Comparison of ENCODE assay signal across 8 cellular contexts in the genomic region with DNA sequence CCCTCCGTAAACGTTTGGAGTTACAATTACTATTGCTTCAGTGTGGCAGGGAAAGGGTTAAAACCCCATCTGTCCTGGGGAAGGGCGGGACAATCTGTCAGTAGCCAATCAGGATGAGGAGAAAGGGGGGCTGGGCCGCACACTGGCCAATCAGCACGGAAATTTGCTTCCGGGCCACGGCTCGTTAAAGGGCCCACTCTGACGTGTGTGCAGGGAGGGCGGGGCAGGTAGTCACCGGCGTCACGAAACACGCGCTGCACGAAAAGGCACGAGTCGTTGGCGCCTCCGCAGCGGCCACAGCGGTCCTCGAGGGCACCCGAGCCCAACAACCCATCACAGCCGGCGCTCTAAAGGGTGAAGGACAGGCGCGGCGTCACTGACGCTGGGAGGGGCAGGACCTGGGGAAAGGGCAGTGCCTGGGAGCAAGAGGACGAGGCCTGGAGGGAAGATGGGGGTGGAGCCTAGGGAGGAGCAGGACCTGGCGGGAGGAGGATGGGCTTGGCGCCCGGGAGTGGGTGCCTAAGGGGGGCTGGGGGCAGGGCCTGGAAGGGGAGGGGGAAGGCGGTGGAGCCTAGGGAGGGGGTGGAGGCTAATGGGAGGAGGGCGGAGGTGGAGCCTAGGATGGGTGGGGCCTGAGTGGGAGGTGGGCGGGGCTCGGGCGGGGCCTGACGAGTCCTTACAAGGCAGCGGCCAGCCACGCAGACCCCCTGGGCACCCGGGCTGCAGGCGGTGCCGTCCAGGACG. TPM values are rescaled to one million over a fixed set of nuclear protein-coding genes. Genes with fewer than 3 reads are reported as not detected.
A peak's percentile ranks its signal among the peaks of the same experiment; 100 is the strongest.
DNase-seq lines count a peak whose midpoint lies in the region; ATAC-seq and TF ChIP-seq lines count a peak whose summit lies in the region.

No MANE protein-coding gene starts in this region.

- peak overlapping the region in 1 of 2 experiments; percentile 91 for H3K14ac ChIP-seq in mesenchymal stem cell (ENCODE audit: low read length in 2 of 2)

- peak overlapping the region in 1 of 2 experiments; percentile 83 for H3K23ac ChIP-seq in mesenchymal stem cell (ENCODE audit: low read length in 2 of 2)

- peak overlapping the region; percentile 91 for H2AFZ ChIP-seq in mesenchymal stem cell (ENCODE audit: low read depth, low read length)

- peak overlapping the region; percentile 94 for H3K4me3 Mint-ChIP-seq in Caco-2 (ENCODE audit: unreplicated experiment)
- H3K4me3 Mint-ChIP-seq in endothelial cell (ENCODE audit: unreplicated experiment): peak overlapping the region; percentile 77

- peaks cover 37% of the 10 kb centered on the region for H3K36me3 Mint-ChIP-seq in Caco-2 (ENCODE audit: insufficient read depth, unreplicated experiment)
- H3K36me3 Mint-ChIP-seq in endothelial cell (ENCODE audit: low read depth, unreplicated experiment): peaks cover 3% of the 10 kb centered on the region

- H3K4ac ChIP-seq in mesenchymal stem cell (ENCODE audit: low read depth in 1 of 2, low read length in 2 of 2): peak overlapping the region in 1 of 2 experiments; percentile 81

- peak overlapping the region; percentile 6 to 96 for H3K18ac ChIP-seq in mesenchymal stem cell (ENCODE audit: low read depth in 1 of 2, low read length in 2 of 2)

- CTCF ChIA-PET in Caco-2 (lab: Charles Lee): no interaction called here

- H3K4me3 ChIP-seq in Caco-2 (ENCODE audit: low read depth, low read length) (peak overlapping the region; percentile 39), HUES6 (ENCODE audit: low read depth, low read length) (peak overlapping the region; percentile 85), mesenchymal stem cell (ENCODE audit: insufficient read depth in 1 of 2, low read depth in 1 of 2, low read length in 2 of 2) (peak overlapping the region; percentile 53 to 72)

- TF ChIP-seq CTCF in Caco-2 (IDR thresholded peaks at IDR 0.05; ENCODE audit: insufficient read depth in 1 of 2, low read depth in 1 of 2, low read length in 1 of 2, severe bottlenecking in 1 of 2, unreplicated experiment in 1 of 2) (no peak), endothelial cell (IDR thresholded peaks at IDR 0.05; ENCODE audit: unreplicated experiment) (no peak)

- intact Hi-C loops in Caco-2 (cut with micrococcal nuclease; ENCODE audit: unreplicated experiment): loop anchor here (2.0 kb wide), 1 partner anchor 37 kb away; no protein-coding TSS in a partner anchor

- peaks cover 8% of the 10 kb centered on the region for H3K79me1 ChIP-seq in mesenchymal stem cell (replicated peaks; ENCODE audit: low read length, poor library complexity, severe bottlenecking)

- H3K9ac ChIP-seq in HUES6 (ENCODE audit: low read length) (peak overlapping the region; percentile 63), mesenchymal stem cell (ENCODE audit: low read length) (peak overlapping the region; percentile 78)

- peak overlapping the region; percentile 79 for H4K8ac ChIP-seq in mesenchymal stem cell (ENCODE audit: low read length)

- H2AK5ac ChIP-seq in mesenchymal stem cell (ENCODE audit: low read length, severe bottlenecking): no peak overlapping the region

- DNase-seq in Caco-2: peak; percentile 93 to 95
- peak; percentile 84 for DNase-seq in NOMO-1 treated with dmso at 0.1 percent for 144 hours (lab: John Stamatoyannopoulos, UW; ENCODE audit: unreplicated experiment)
- peak; percentile 83 for DNase-seq in activated T-cell treated with anti-CD3 and anti-CD28 coated beads for 1 hour (ENCODE audit: low read depth)
- peak; percentile 84 for DNase-seq in endothelial cell (ENCODE audit: low spot score)
- DNase-seq in mesenchymal stem cell: peak; percentile 98
- DNase-seq in stimulated activated CD4-positive, alpha-beta T cell treated with anti-CD3 and anti-CD28 coated beads, TNF-alpha, amount 100 ng/mL, for 48 hours (ENCODE audit: low read depth in 3 of 3): peak; percentile 82 to 88 (median 87)

- no peak overlapping the region for H2BK15ac ChIP-seq in mesenchymal stem cell (ENCODE audit: low read depth, poor library complexity, severe bottlenecking)

- H4K91ac ChIP-seq in mesenchymal stem cell (ENCODE audit: low read length): peak overlapping the region; percentile 8

- peak overlapping the region; percentile 96 for H3K27ac Mint-ChIP-seq in Caco-2 (ENCODE audit: unreplicated experiment)
- peak overlapping the region; percentile 72 for H3K27ac Mint-ChIP-seq in endothelial cell (ENCODE audit: unreplicated experiment)

- H3K27me3 Mint-ChIP-seq in Caco-2 (ENCODE audit: insufficient read depth, unreplicated experiment): no peaks in the 10 kb centered on the region
- peaks cover 7% of the 10 kb centered on the region for H3K27me3 Mint-ChIP-seq in endothelial cell (ENCODE audit: unreplicated experiment)

- peak overlapping the region; percentile 49 for H3K4me2 ChIP-seq in mesenchymal stem cell (ENCODE audit: low read length, poor library complexity, severe bottlenecking)

- H3K36me3 ChIP-seq in Caco-2 (ENCODE audit: control insufficient read depth, insufficient read depth, low read length): peaks cover 1% of the 10 kb centered on the region; the same call in 1 of the 2 replicates
- no peaks in the 10 kb centered on the region for H3K36me3 ChIP-seq in HUES6 (ENCODE audit: control insufficient read depth, insufficient read depth, low read length)
- H3K36me3 ChIP-seq in mesenchymal stem cell (ENCODE audit: control insufficient read depth in 1 of 2, insufficient read depth in 2 of 2, low read depth in 1 of 2, low read length in 2 of 2): peaks cover 0 to 15% of the 10 kb centered on the region in 2 experiments

- peak overlapping the region; percentile 63; the same call in 1 of the 2 replicates for H3K27ac ChIP-seq in HUES6 (ENCODE audit: low read depth, low read length)
- peak overlapping the region; percentile 13 for H3K27ac ChIP-seq in mesenchymal stem cell (ENCODE audit: low read length, poor library complexity, severe bottlenecking)

- no peak overlapping the region for H2BK5ac ChIP-seq in mesenchymal stem cell (ENCODE audit: low read depth, low read length, poor library complexity, severe bottlenecking)

- no TSS peak for BruUV-seq in Caco-2 (replicated peaks; lab: Mats Ljungman, UMichigan)

- POLR2A ChIA-PET in Caco-2 (lab: Charles Lee): no interaction called here

- H2BK120ac ChIP-seq in mesenchymal stem cell (ENCODE audit: low read depth, low read length): peak overlapping the region; percentile 45

- H3K4me1 ChIP-seq in Caco-2 (peaks cover 34% of the 10 kb centered on the region), HUES6 (ENCODE audit: control insufficient read depth, insufficient read depth, low read length) (peaks cover 9% of the 10 kb centered on the region; the same call in 1 of the 2 replicates), mesenchymal stem cell (ENCODE audit: control insufficient read depth, insufficient read depth, low read depth, low read length) (peaks cover 31% of the 10 kb centered on the region)

- WGBS in mesenchymal stem cell: 1% methylated on average over 44 of the region's 46 CpGs

- H3K4me1 Mint-ChIP-seq in Caco-2 (ENCODE audit: low read depth, unreplicated experiment) (peaks cover 12% of the 10 kb centered on the region), endothelial cell (ENCODE audit: unreplicated experiment) (peaks cover 5% of the 10 kb centered on the region)

- no peaks in the 10 kb centered on the region for H3K9me3 ChIP-seq in Caco-2
- no peaks in the 10 kb centered on the region for H3K9me3 ChIP-seq in HUES6 (ENCODE audit: control insufficient read depth, insufficient read depth, low read depth, low read length)
- H3K9me3 ChIP-seq in mesenchymal stem cell (ENCODE audit: control insufficient read depth, low read length): no peaks in the 10 kb centered on the region

- peak overlapping the region in 1 of 2 experiments; percentile 82 for H2BK12ac ChIP-seq in mesenchymal stem cell (ENCODE audit: low read length in 2 of 2)

- H3K9me3 Mint-ChIP-seq in Caco-2 (ENCODE audit: unreplicated experiment) (no peaks in the 10 kb centered on the region), endothelial cell (ENCODE audit: unreplicated experiment) (no peaks in the 10 kb centered on the region)

- H3K27me3 ChIP-seq in Caco-2 (replicated peaks; ENCODE audit: control insufficient read depth, insufficient read depth, low read length) (no peaks in the 10 kb centered on the region), HUES6 (ENCODE audit: control insufficient read depth, insufficient read depth, low read length) (peaks cover 66% of the 10 kb centered on the region), mesenchymal stem cell (ENCODE audit: control insufficient read depth in 1 of 2, insufficient read depth in 1 of 2, low read length in 2 of 2) (peaks cover 13 to 49% of the 10 kb centered on the region in 2 experiments)

- no peak for ATAC-seq in GM19328 (IDR thresholded peaks at IDR 0.05; ENCODE audit: unreplicated experiment)

RNA-seq across cellular contexts. Expression of gene ADAMTSL5, which starts 4.9 kb away (rescaled TPM):
- total RNA-seq in Caco-2 (2022): 23.9 and 26.2 TPM in 2 replicates
- 0.18 TPM for total RNA-seq in endothelial cell (ENCODE audit: unreplicated experiment)
- polyA plus RNA-seq in mesenchymal stem cell (2013, experiment 1 of 2): 10.8 TPM
- 8.4 TPM for polyA plus RNA-seq in mesenchymal stem cell (2013, experiment 2 of 2)

RNA-seq across cellular contexts. Expression of gene PLK5, which starts 15.9 kb away (rescaled TPM):
- total RNA-seq in Caco-2 (2022) (0.19 TPM in 1 of 2 replicates, not detected in the other), endothelial cell (ENCODE audit: unreplicated experiment) (1.1 TPM)
- polyA plus RNA-seq in mesenchymal stem cell (2013, experiment 1 of 2): not detected
- not detected for polyA plus RNA-seq in mesenchymal stem cell (2013, experiment 2 of 2)

RNA-seq across cellular contexts. Expression of gene REEP6, which starts 17.0 kb away (rescaled TPM):
- 50.2 and 61.5 TPM in 2 replicates for total RNA-seq in Caco-2 (2022)
- total RNA-seq in endothelial cell (ENCODE audit: unreplicated experiment): 2.3 TPM
- polyA plus RNA-seq in mesenchymal stem cell (2013, experiment 1 of 2): 3.1 TPM
- 3.7 TPM for polyA plus RNA-seq in mesenchymal stem cell (2013, experiment 2 of 2)

RNA-seq across cellular contexts. Expression of gene PCSK4, which starts 17.8 kb away (rescaled TPM):
- total RNA-seq in Caco-2 (2022) (6.4 and 9.8 TPM in 2 replicates), endothelial cell (ENCODE audit: unreplicated experiment) (8.4 TPM)
- polyA plus RNA-seq in mesenchymal stem cell (2013, experiment 1 of 2): 2.0 TPM
- polyA plus RNA-seq in mesenchymal stem cell (2013, experiment 2 of 2): 1.4 TPM

RNA-seq across cellular contexts. Expression of gene C19orf25, which starts 28.9 kb away (rescaled TPM):
- total RNA-seq in Caco-2 (2022) (41.9 and 45.4 TPM in 2 replicates), endothelial cell (ENCODE audit: unreplicated experiment) (29.7 TPM)
- 19.7 TPM for polyA plus RNA-seq in mesenchymal stem cell (2013, experiment 1 of 2)
- 19.4 TPM for polyA plus RNA-seq in mesenchymal stem cell (2013, experiment 2 of 2)

Comparison
In these comparisons a context has a peak if more than half of its experiments do, and no peak if none do; other contexts are left out.
1. RNA of gene ADAMTSL5, which starts 4.9 kb away (total RNA-seq): 23.9 to 26.2 TPM in Caco-2; 0.18 TPM in endothelial cell (single experiment); every median in the first group is over 10 times any median in the second.
2. RNA of gene REEP6, which starts 17.0 kb away (total RNA-seq): 50.2 to 61.5 TPM in Caco-2; 2.3 TPM in endothelial cell (single experiment); every median in the first group is over 10 times any median in the second.
3. Peak in every context shown above with its lines, with median percentiles within 50 percentile points of each other: DNase-seq and H3K4me3 ChIP-seq.